10 cellular contexts compared by ENCODE assay signal in genomic region chr17:65181237-65182061, GRCh38. TPM values are rescaled to one million over a fixed set of nuclear protein-coding genes. Genes with fewer than 3 reads are reported as not detected.
DNase-seq lines count a peak whose midpoint lies in the region; ATAC-seq, FAIRE-seq and TF ChIP-seq lines count a peak whose summit lies in the region.
"Had no signal": no experiment of that assay in that cellular context is flagged by ENCODE, and none has a peak within 500 bp of the region (broad histone marks: within the 10 kb centered on the region; RNA-seq: fewer than 3 reads in every experiment).

No MANE protein-coding gene starts in this region.

- H2AFZ ChIP-seq in IMR-90 (replicated peaks; ENCODE audit: low read length, poor library complexity) = no peak overlapping the region
- peak overlapping the region; percentile 63 for H2AFZ ChIP-seq in GM12878 (ENCODE audit: control insufficient read depth, low read depth, low read length)

- RAD21 ChIA-PET in GM12878 (lab: Charles Lee; ENCODE audit: unreplicated experiment) = interaction anchor here (0.9 to 2.4 kb wide), 14 partner anchors 16 to 207 kb away, joined by 3 to 11 read pairs (median 4); partner anchors contain the start of gene RGS9

- no peak for FAIRE-seq in GM12892 (lab: Jason Lieb, UNC)
- peak; percentile 73 for FAIRE-seq in GM12878 (lab: Jason Lieb, UNC)
- FAIRE-seq: pancreas had no signal

- peak overlapping the region; percentile 85 for H4K91ac ChIP-seq in IMR-90 (ENCODE audit: insufficient read depth, low read depth, low read length)

- H2AK9ac ChIP-seq in IMR-90 (replicated peaks; ENCODE audit: low read depth, low read length, poor library complexity) = no peak overlapping the region

- H3K4me1 ChIP-seq in IMR-90 (ENCODE audit: control insufficient read depth, insufficient read depth, low read length) (peaks cover 19% of the 10 kb centered on the region), GM12878 (ENCODE audit: control insufficient read depth, insufficient read depth, low read length) (peaks cover 49% of the 10 kb centered on the region)
- H3K4me1 ChIP-seq: pancreas had no signal

- no peak overlapping the region for H4K5ac ChIP-seq in IMR-90 (ENCODE audit: low read depth, low read length)

- H3K23ac ChIP-seq in IMR-90 (ENCODE audit: low read depth, low read length) = 0 out of 2 replicates have a peak overlapping the region, but pooled peaks have one; percentile 11

- H3K4me3 ChIP-seq in IMR-90 (ENCODE audit: insufficient read depth, low read depth, low read length) = no peak overlapping the region
- H3K4me3 ChIP-seq in GM12878 = no peak overlapping the region
- H3K4me3 ChIP-seq: cardiac muscle cell, pancreas had no signal

- H2BK20ac ChIP-seq in IMR-90 (ENCODE audit: low read depth, low read length) = peak overlapping the region; percentile 80

- TF ChIP-seq EP300 in GM12878 (IDR thresholded peaks at IDR 0.05; ENCODE audit: borderline replicate concordance in 1 of 2, control insufficient read depth in 1 of 2, low read depth in 2 of 2, low read length in 2 of 2) = peak; percentile 81 to 93; a peak in 3 of 4 replicates

- H3K79me1 ChIP-seq in IMR-90 (ENCODE audit: low read depth in 1 of 2, low read length in 2 of 2) = 0 out of 4 replicates have a peak, but pooled peaks cover 0 to 3% of the 10 kb centered on the region in 2 experiments

- intact Hi-C loops in IMR-90 (cut with micrococcal nuclease) (no loop called here), GM12878 (cut with micrococcal nuclease; ENCODE audit: unreplicated experiment) (loop anchor here (1.0 to 5.0 kb wide), 5 partner anchors 27 to 209 kb away; partner anchors contain the start of gene GNA13)

- H3K4me2 ChIP-seq in IMR-90 (ENCODE audit: low read depth, low read length) (no peak overlapping the region), GM12878 (ENCODE audit: control insufficient read depth, insufficient read depth) (peak overlapping the region; percentile 91)

- H3K9me1 ChIP-seq in IMR-90 (ENCODE audit: insufficient read depth, low read length) = peaks cover 29% of the 10 kb centered on the region

- dilution Hi-C loops in IMR-90 (cut with HindIII; ENCODE audit: low sequenced_read_pairs, unreplicated experiment) = no loop called here

- H3K4ac ChIP-seq in IMR-90 (ENCODE audit: low read depth, low read length) = peak overlapping the region; percentile 85

- no peak overlapping the region; the same call in 1 of the 2 replicates for H3K14ac ChIP-seq in IMR-90 (replicated peaks; ENCODE audit: low read depth, low read length)

- WGBS in IMR-90 (ENCODE audit: extremely low coverage in 2 of 2, insufficient read length in 1 of 2), 2 experiments = 100% methylated on average over 2 of the region's 9 CpGs; no CpG with 5 or more reads in 1 of the 2 experiments
- under 1% methylated on average over 9 of the region's 9 CpGs for WGBS in GM12878 (ENCODE audit: insufficient coverage, insufficient replicate concordance, low lambda C conversion rate, missing lambda C conversion rate)

- H2BK15ac ChIP-seq in IMR-90 (ENCODE audit: low read depth, low read length) = peak overlapping the region; percentile 77; the same call in 2 of the 3 replicates

- peak overlapping the region; percentile 97 for H2AK5ac ChIP-seq in IMR-90 (ENCODE audit: low read depth, low read length)

- H3K56ac ChIP-seq in IMR-90 (ENCODE audit: extremely low read depth, insufficient read depth, low read length) = no peak overlapping the region

- H3K18ac ChIP-seq in IMR-90 (ENCODE audit: low read depth, low read length) = no peak overlapping the region; the same call in 1 of the 2 replicates

- TF ChIP-seq RAD21 in IMR-90 (IDR thresholded peaks at IDR 0.05; ENCODE audit: low read length) = no peak
- no peak for TF ChIP-seq RAD21 in GM12878 (IDR thresholded peaks at IDR 0.05; ENCODE audit: insufficient read depth, low read depth, low read length)

- in situ Hi-C loops in IMR-90 (cut with MboI; ENCODE audit: low sequenced_read_pairs) = no loop called here
- in situ Hi-C loops in GM12878 (cut with MboI) = loop anchor here (5.0 kb wide), 1 partner anchor 199 kb away; no protein-coding TSS in a partner anchor

- ATAC-seq in GM21528 (IDR thresholded peaks at IDR 0.05; ENCODE audit: low FRiP score, unreplicated experiment) (peak; percentile 75), IMR-90 (ENCODE audit: low read depth) (no peak), GM12878 (peak; percentile 82), left lobe of liver (no peak)
- ATAC-seq: pancreas had no signal

- H4K8ac ChIP-seq in IMR-90 (ENCODE audit: low read depth in 2 of 2, low read length in 2 of 2) = no peak overlapping the region

- TF ChIP-seq POLR2A in GM12892 (IDR thresholded peaks at IDR 0.05; ENCODE audit: low read depth, low read length) (peak; percentile 59; the same call in 1 of the 2 replicates), IMR-90 (IDR thresholded peaks at IDR 0.05; ENCODE audit: low read depth, low read length) (no peak), GM12878 (IDR thresholded peaks at IDR 0.05; ENCODE audit: low read depth, low read length) (0 out of 2 replicates have a peak, but pooled peaks have one; percentile 11)

- SMC1A ChIA-PET in GM12878 (lab: Charles Lee; ENCODE audit: uncharacterized antibody, unreplicated experiment) = interaction anchor here (1.0 to 4.4 kb wide), 11 partner anchors 10 to 207 kb away, joined by 3 to 26 read pairs (median 9); no protein-coding TSS in a partner anchor

- H4K20me1 ChIP-seq in IMR-90 (ENCODE audit: insufficient read depth, low read length) (no peaks in the 10 kb centered on the region), GM12878 (ENCODE audit: control insufficient read depth, insufficient read depth) (no peaks in the 10 kb centered on the region)

- peak overlapping the region; percentile 99 for H2BK120ac ChIP-seq in IMR-90 (ENCODE audit: low read depth, low read length)

- BruUV-seq in IMR-90 (replicated peaks; lab: Mats Ljungman, UMichigan) = no TSS peak
- TSS peak; percentile 79 for BruUV-seq in GM12878 (replicated peaks; lab: Mats Ljungman, UMichigan)

- DNase-seq in GM12892 (ENCODE audit: insufficient read length) = peak; percentile 49
- DNase-seq in IMR-90 = no peak
- peak; percentile 90 for DNase-seq in GM12878 (ENCODE audit: low read depth, low spot score)
- no peak for DNase-seq in left lobe of liver (ENCODE audit: low spot score)
- DNase-seq in C1 segment of cervical spinal cord (lab: John Stamatoyannopoulos, UW) = no peak
- DNase-seq in Ammon's horn (ENCODE audit: low spot score) = no peak
- no peak for DNase-seq in DMS79 treated with DMSO at 0.1 percent for 48 hours (lab: John Stamatoyannopoulos, UW)
- DNase-seq: pancreas had no signal

- H3K27me3 ChIP-seq in IMR-90 (ENCODE audit: control insufficient read depth, insufficient read depth, low read length) (no peaks in the 10 kb centered on the region), GM12878 (replicated peaks in 1 of 2; ENCODE audit: control insufficient read depth in 2 of 2, insufficient read depth in 2 of 2, low read length in 1 of 2) (no peaks in the 10 kb centered on the region)
- H3K27me3 ChIP-seq: cardiac muscle cell, pancreas had no signal

- H3K36me3 ChIP-seq in IMR-90 (ENCODE audit: control insufficient read depth, insufficient read depth, low read length) (no peaks in the 10 kb centered on the region), GM12878 (ENCODE audit: control insufficient read depth in 2 of 2, insufficient read depth in 2 of 2, low read length in 1 of 2) (no peaks in the 10 kb centered on the region)
- H3K36me3 ChIP-seq: cardiac muscle cell, pancreas had no signal

- CTCF ChIA-PET in IMR-90 (lab: Yijun Ruan, JAX) = no interaction called here
- CTCF ChIA-PET in GM12878 (lab: Yijun Ruan, JAX) = interaction anchor here (0.6 to 4.6 kb wide), 11 partner anchors 11 to 220 kb away, joined by 3 to 29 read pairs (median 5); partner anchors contain the start of gene RGS9

- H3K9ac ChIP-seq in IMR-90 (ENCODE audit: low read depth, low read length) = no peak overlapping the region
- peak overlapping the region; percentile 62 for H3K9ac ChIP-seq in GM12878 (ENCODE audit: control insufficient read depth, insufficient read depth, low read length)

- H3K79me2 ChIP-seq in GM12878 (ENCODE audit: control insufficient read depth, insufficient read depth, low read length) = no peaks in the 10 kb centered on the region

- H3K9me3 ChIP-seq in IMR-90 (ENCODE audit: control insufficient read depth, insufficient read depth, low read length) = no peaks in the 10 kb centered on the region
- no peaks in the 10 kb centered on the region for H3K9me3 ChIP-seq in GM12878 (replicated peaks; ENCODE audit: control insufficient read depth, insufficient read depth, low read length)
- H3K9me3 ChIP-seq: pancreas had no signal

- H3K27ac ChIP-seq in IMR-90 (ENCODE audit: insufficient read depth, low read length) = no peak overlapping the region
- peak overlapping the region; percentile 99 for H3K27ac ChIP-seq in GM12878 (ENCODE audit: control insufficient read depth, insufficient read depth)
- H3K27ac ChIP-seq: cardiac muscle cell, pancreas had no signal

- POLR2A ChIA-PET in IMR-90 (lab: Charles Lee; ENCODE audit: unreplicated experiment) = no interaction called here
- POLR2A ChIA-PET in GM12878 (lab: Charles Lee) = interaction anchor here (0.6 to 2.1 kb wide), 6 partner anchors 48 to 350 kb away, joined by 3 to 9 read pairs (median 3); no protein-coding TSS in a partner anchor

- TF ChIP-seq CTCF in IMR-90 (conservative IDR thresholded peaks at IDR 0.05; ENCODE audit: low read depth, low read length) (no peak), GM12878 (IDR thresholded peaks at IDR 0.05 in 2 of 3, conservative IDR thresholded peaks at IDR 0.05 in 1 of 3; ENCODE audit: control insufficient read depth in 2 of 3, extremely low read depth in 1 of 3, insufficient read depth in 1 of 3, low read depth in 3 of 3, low read length in 3 of 3) (no peak)

- no peak overlapping the region for H2BK5ac ChIP-seq in IMR-90 (ENCODE audit: low read depth, low read length, poor library complexity, severe bottlenecking)

RNA-seq across cellular contexts. Expression of gene RGS9, which starts 44.3 kb away (rescaled TPM):
- polyA plus RNA-seq in GM12892 (2012; ENCODE audit: missing spikeins) = 29.1 TPM
- total RNA-seq in IMR-90 (2012; rRNA removed) = 0.90 and 1.4 TPM in 2 replicates
- 0.77 and 1.1 TPM in 2 replicates for polyA plus RNA-seq in IMR-90 (2012; rRNA removed)
- 0.41 and 0.58 TPM in 2 replicates for polyA plus RNA-seq in IMR-90 (2012; cell fraction: cytosol; rRNA removed)
- 0.60 and 1.3 TPM in 2 replicates for polyA plus RNA-seq in IMR-90 (2012; cell fraction: nucleus; rRNA removed; ENCODE audit: low replicate concordance)
- total RNA-seq in GM12878 (2013; cell fraction: nucleolus; rRNA removed) = 15.6 and 18.2 TPM in 2 replicates
- total RNA-seq in GM12878 (2014; rRNA removed) = 3.8 and 4.7 TPM in 2 replicates
- total RNA-seq in GM12878 (2014; rRNA removed; fragmentation: Illumina TruSeq; extraction: Trizol) = 4.4 and 6.0 TPM in 2 replicates
- 5.6 and 6.2 TPM in 2 replicates for total RNA-seq in GM12878 (2021)
- polyA plus RNA-seq in GM12878 (2011; ENCODE audit: low read depth) = 1.9 TPM
- 1.1 and 1.7 TPM in 2 replicates for polyA plus RNA-seq in GM12878 (2011; rRNA removed)
- 0.46 and 0.57 TPM in 2 replicates for polyA plus RNA-seq in GM12878 (2011; cell fraction: cytosol; rRNA removed)
- polyA plus RNA-seq in GM12878 (2011; cell fraction: nucleus; rRNA removed) = 0.22 and 0.66 TPM in 2 replicates
- polyA plus RNA-seq in GM12878 (2012) = 5.6 and 6.8 TPM in 2 replicates
- polyA plus RNA-seq in GM12878 (2014; fragmentation: Illumina TruSeq; extraction: Trizol) = 5.3 and 5.5 TPM in 2 replicates
- 1 to 10 TPM; 3.0 to 4.1 TPM for polyA plus RNA-seq in GM12878 (2014; fragmentation: Nextera tagmentation; extraction: Ambion mirVana)
- polyA plus RNA-seq in GM12878 (2014; rRNA removed) = 6.3 and 7.7 TPM in 2 replicates
- 10 to 100 TPM in 1 of 2 experiments, 1 to 10 TPM in 1; 9.1 to 10.6 TPM for polyA plus RNA-seq in GM12878 (2016; fragmentation: Nextera tagmentation; extraction: Ambion mirVana)
- 0.29 and 0.46 TPM in 2 replicates for polyA minus RNA-seq in GM12878 (2011; rRNA and poly(A)+ RNA removed)
- polyA minus RNA-seq in GM12878 (2011; cell fraction: cytosol; rRNA and poly(A)+ RNA removed) = not detected in 2 replicates
- polyA minus RNA-seq in GM12878 (2011; cell fraction: nucleus; rRNA and poly(A)+ RNA removed) = 0.19 and 0.36 TPM in 2 replicates
- 3.0 TPM for total RNA-seq in left lobe of liver

Comparison
In these comparisons a context has a peak if more than half of its experiments do, and no peak if none do; other contexts are left out.
1. DNase-seq: peak in GM12892 (single experiment) and GM12878 (single experiment); none in IMR-90 (single experiment), left lobe of liver (single experiment), C1 segment of cervical spinal cord (0 of 14), Ammon's horn (single experiment) and DMS79 treated with DMSO at 0.1 percent for 48 hours (single experiment).
2. ATAC-seq: peak in GM21528 (single experiment) and GM12878 (single experiment); none in IMR-90 (single experiment) and left lobe of liver (single experiment).